In genomic region chr10:119165171-119166110, GRCh38 we compare ENCODE assay signal across 8 cellular contexts. TPM values are rescaled to one million over a fixed set of nuclear protein-coding genes. Genes with fewer than 3 reads are reported as not detected.
DNase-seq lines count a peak whose midpoint lies in the region; ATAC-seq and TF ChIP-seq lines count a peak whose summit lies in the region.

A gene with protein sequence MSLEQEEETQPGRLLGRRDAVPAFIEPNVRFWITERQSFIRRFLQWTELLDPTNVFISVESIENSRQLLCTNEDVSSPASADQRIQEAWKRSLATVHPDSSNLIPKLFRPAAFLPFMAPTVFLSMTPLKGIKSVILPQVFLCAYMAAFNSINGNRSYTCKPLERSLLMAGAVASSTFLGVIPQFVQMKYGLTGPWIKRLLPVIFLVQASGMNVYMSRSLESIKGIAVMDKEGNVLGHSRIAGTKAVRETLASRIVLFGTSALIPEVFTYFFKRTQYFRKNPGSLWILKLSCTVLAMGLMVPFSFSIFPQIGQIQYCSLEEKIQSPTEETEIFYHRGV (minus strand): TSS chr10:119165714. CDS start chr10:119165647, 67 bp downstream.

- peak within 1 kb of the TSS; percentile 82 for H3K27ac ChIP-seq in RWPE1
- no peak within 1 kb of the TSS for H3K27ac ChIP-seq in neural progenitor cell

- H3K9me3 Mint-ChIP-seq in activated T-helper 2 cell treated with anti-CD3 and anti-CD28 coated beads, Interferon-gamma antibody, Interleukin-2, Interleukin-4, amounts not matched to agents 10 μg/mL and 5 μg/mL and 100 μg/mL, durations not matched to agents 14 hours and 24 hours and 36 hours, result no peaks in the 10 kb centered on the region
- H3K9me3 Mint-ChIP-seq in neural progenitor cell, result no peaks in the 10 kb centered on the region

- peaks cover 63% of the 10 kb centered on the region for H3K36me3 Mint-ChIP-seq in activated T-helper 2 cell treated with anti-CD3 and anti-CD28 coated beads, Interferon-gamma antibody, Interleukin-2, Interleukin-4, amounts not matched to agents 10 μg/mL and 5 μg/mL and 100 μg/mL, durations not matched to agents 14 hours and 24 hours and 36 hours (ENCODE audit: low read depth)
- peaks cover 15% of the 10 kb centered on the region for H3K36me3 Mint-ChIP-seq in neural progenitor cell

- no peaks in the 10 kb centered on the region for H3K27me3 Mint-ChIP-seq in activated T-helper 2 cell treated with anti-CD3 and anti-CD28 coated beads, Interferon-gamma antibody, Interleukin-2, Interleukin-4, amounts not matched to agents 10 μg/mL and 5 μg/mL and 100 μg/mL, durations not matched to agents 14 hours and 24 hours and 36 hours (ENCODE audit: low read depth)
- peaks cover 2% of the 10 kb centered on the region for H3K27me3 Mint-ChIP-seq in neural progenitor cell (ENCODE audit: insufficient read depth, low read depth)

- H3K4me3 Mint-ChIP-seq in activated T-helper 2 cell treated with anti-CD3 and anti-CD28 coated beads, Interferon-gamma antibody, Interleukin-2, Interleukin-4, amounts not matched to agents 10 μg/mL and 5 μg/mL and 100 μg/mL, durations not matched to agents 14 hours and 24 hours and 36 hours (ENCODE audit: low read depth), result peak within 1 kb of the TSS; percentile 85
- H3K4me3 Mint-ChIP-seq in neural progenitor cell, result peak within 1 kb of the TSS; percentile 91

- no peaks in the 10 kb centered on the region for H3K79me2 ChIP-seq in neural progenitor cell (ENCODE audit: low read depth)

- peaks cover 45% of the 10 kb centered on the region for H3F3A ChIP-seq in neural progenitor cell (ENCODE audit: low read depth)

- TF ChIP-seq CTCF in RWPE1 (conservative IDR thresholded peaks at IDR 0.05; ENCODE audit: low read depth) (no peak), fibroblast of villous mesenchyme (IDR thresholded peaks at IDR 0.05; ENCODE audit: insufficient read depth, low read depth, low read length) (no peak), neural progenitor cell (IDR thresholded peaks at IDR 0.05) (no peak)

- H4K20me1 ChIP-seq in neural progenitor cell (ENCODE audit: low read depth), result peaks cover 8% of the 10 kb centered on the region

- peak within 1 kb of the TSS; percentile 90 for H2AFZ ChIP-seq in neural progenitor cell (replicated peaks)

- no peaks in the 10 kb centered on the region for H3K27me3 ChIP-seq in neural progenitor cell

- H3K9ac ChIP-seq in neural progenitor cell, result no peak within 1 kb of the TSS

- H3K9me3 ChIP-seq in neural progenitor cell (ENCODE audit: low read depth), result no peaks in the 10 kb centered on the region

- H3K27ac Mint-ChIP-seq in activated T-helper 2 cell treated with anti-CD3 and anti-CD28 coated beads, Interferon-gamma antibody, Interleukin-2, Interleukin-4, amounts not matched to agents 10 μg/mL and 5 μg/mL and 100 μg/mL, durations not matched to agents 14 hours and 24 hours and 36 hours, result peak within 1 kb of the TSS; percentile 93
- H3K27ac Mint-ChIP-seq in neural progenitor cell, result no peak within 1 kb of the TSS

- CTCF ChIA-PET in RWPE1 (lab: Yijun Ruan, JAX), result interaction anchor here (0.5 to 0.7 kb wide), 2 partner anchors 41 to 266 kb away, joined by 3 to 4 read pairs; no protein-coding TSS in a partner anchor

- DNase-seq in DMS153 (lab: John Stamatoyannopoulos, UW) (peak; percentile 31), HPDE6-E6E7 (ENCODE audit: extremely low spot score) (peak; percentile 48), RWPE1 (ENCODE audit: low spot score) (peak; percentile 73), fibroblast of villous mesenchyme (ENCODE audit: low read depth) (peak; percentile 54), neural progenitor cell (ENCODE audit: low spot score) (peak; percentile 67), stromal cell of bone marrow (ENCODE audit: low read depth) (peak; percentile 34)
- DNase-seq in activated T-helper 2 cell treated with anti-CD3 and anti-CD28 coated beads, Interferon-gamma antibody, Interleukin-2, Interleukin-4, amounts not matched to agents 10 μg/mL and 5 μg/mL and 100 μg/mL, durations not matched to agents 14 hours and 24 hours and 36 hours (ENCODE audit: low spot score), result peak; percentile 81

- peak within 1 kb of the TSS; percentile 73 for H3K4me3 ChIP-seq in fibroblast of villous mesenchyme (ENCODE audit: low read depth, low read length)
- H3K4me3 ChIP-seq in neural progenitor cell, result peak within 1 kb of the TSS; percentile 72

- peaks cover 19% of the 10 kb centered on the region for H3K4me1 ChIP-seq in neural progenitor cell

- ATAC-seq in GM19467 (IDR thresholded peaks at IDR 0.05; ENCODE audit: unreplicated experiment), result peak; percentile 89

- peaks cover 4% of the 10 kb centered on the region for H3K36me3 ChIP-seq in neural progenitor cell

- intact Hi-C loops in activated T-helper 2 cell treated with anti-CD3 and anti-CD28 coated beads, Interferon-gamma antibody, Interleukin-2, Interleukin-4, amounts not matched to agents 10 μg/mL and 5 μg/mL and 100 μg/mL, durations not matched to agents 14 hours and 24 hours and 36 hours (cut with micrococcal nuclease), result loop anchor here (1.0 to 10.0 kb wide), 4 partner anchors 13 to 411 kb away; partner anchors contain the start of genes CACUL1, DENND10, EIF3A and PRDX3

- peak within 1 kb of the TSS; percentile 74 for H3K4me2 ChIP-seq in neural progenitor cell

- H3K4me1 Mint-ChIP-seq in activated T-helper 2 cell treated with anti-CD3 and anti-CD28 coated beads, Interferon-gamma antibody, Interleukin-2, Interleukin-4, amounts not matched to agents 10 μg/mL and 5 μg/mL and 100 μg/mL, durations not matched to agents 14 hours and 24 hours and 36 hours (ENCODE audit: low read depth), result peaks cover 37% of the 10 kb centered on the region
- H3K4me1 Mint-ChIP-seq in neural progenitor cell, result peaks cover 19% of the 10 kb centered on the region

- POLR2A ChIA-PET in RWPE1 (lab: Yijun Ruan, JAX; ENCODE audit: low non-redundant PET), result interaction anchor here (0.6 to 1.6 kb wide), 2 partner anchors 11 to 64 kb away, joined by 4 to 5 read pairs; no protein-coding TSS in a partner anchor

RNA-seq across cellular contexts. Expression of the gene that starts here (rescaled TPM):
- total RNA-seq in activated T-helper 2 cell treated with anti-CD3 and anti-CD28 coated beads, Interferon-gamma antibody, Interleukin-2, Interleukin-4, amounts not matched to agents 10 μg/mL and 5 μg/mL and 100 μg/mL, durations not matched to agents 14 hours and 24 hours and 36 hours, result 43.5 and 44.8 TPM in 2 replicates
- 11.3 and 13.0 TPM in 2 replicates for total RNA-seq in fibroblast of villous mesenchyme
- 13.2 and 16.7 TPM in 2 replicates for total RNA-seq in neural progenitor cell (ENCODE audit: low replicate concordance)

Comparison
In these comparisons a context has a peak if more than half of its experiments do, and no peak if none do; other contexts are left out.
1. DNase-seq: peak in every context shown above with its lines; median percentile 81 in activated T-helper 2 cell treated with anti-CD3 and anti-CD28 coated beads, Interferon-gamma antibody, Interleukin-2, Interleukin-4, amounts not matched to agents 10 μg/mL and 5 μg/mL and 100 μg/mL, durations not matched to agents 14 hours and 24 hours and 36 hours; 73 in RWPE1; 67 in neural progenitor cell; 54 in fibroblast of villous mesenchyme; 48 in HPDE6-E6E7; 34 in stromal cell of bone marrow; 31 in DMS153.